Comparison of ENCODE assay signal across 12 cellular contexts in genomic region chr7:32059289-32060045, GRCh38. TPM values are rescaled to one million over a fixed set of nuclear protein-coding genes. Genes with fewer than 3 reads are reported as not detected.
DNase-seq lines count a peak whose midpoint lies in the region; ATAC-seq and TF ChIP-seq lines count a peak whose summit lies in the region.
"Had no signal": no experiment of that assay in that cellular context is flagged by ENCODE, and none has a peak within 500 bp of the region (broad histone marks: within the 10 kb centered on the region; RNA-seq: fewer than 3 reads in every experiment).

No MANE protein-coding gene starts in this region.

- peak; percentile 39 for DNase-seq in NCI-H1092 treated with DMSO at 0.1 percent for 48 hours (lab: John Stamatoyannopoulos, UW)
- DNase-seq in NCI-H1092 (lab: John Stamatoyannopoulos, UW), result no peak
- peak; percentile 12 for DNase-seq in glomerular visceral epithelial cell (ENCODE audit: extremely low spot score)
- no peak for DNase-seq in thoracic aorta (ENCODE audit: low spot score)
- DNase-seq in natural killer cell, result no peak
- DNase-seq in stimulated activated CD4-positive, alpha-beta T cell treated with anti-CD3 and anti-CD28 coated beads, Interleukin-4, amount 100 ng/mL, for 1 hour, result no peak
- no peak for DNase-seq in activated naive CD4-positive, alpha-beta T cell treated with Interleukin-2 at 50 U/mL for 16 hours
- DNase-seq: activated CD4-positive, CD25-positive, alpha-beta regulatory T cell treated with anti-CD3 and anti-CD28 coated beads, Interleukin-2, amount 50 U/mL, for 72 hours; activated effector memory CD4-positive, alpha-beta T cell treated with anti-CD3 and anti-CD28 coated beads, Interleukin-2, amount 50 U/mL, for 16 hours; NCI-H2029 treated with DMSO at 0.1 percent for 48 hours had no signal

- peak overlapping the region; percentile 32 for H3K4me3 ChIP-seq in thoracic aorta

- H3K36me3 ChIP-seq in thoracic aorta, result no peaks in the 10 kb centered on the region

- H3K9me3 Mint-ChIP-seq in natural killer cell, result peaks cover 0 to 3% of the 10 kb centered on the region in 2 donors

- H3K4me1 ChIP-seq in thoracic aorta (ENCODE audit: control insufficient read depth in 1 of 2, low read depth in 2 of 2), result peaks cover 0 to 5% of the 10 kb centered on the region in 2 donors

- no peaks in the 10 kb centered on the region for H3K36me3 Mint-ChIP-seq in natural killer cell

- no peak for TF ChIP-seq CTCF in thoracic aorta (IDR thresholded peaks at IDR 0.05)
- TF ChIP-seq CTCF in natural killer cell (IDR thresholded peaks at IDR 0.05), result no peak

- 0 out of 3 replicates have a peak, but pooled peaks have one; percentile 9 for ATAC-seq in SK-N-SH treated with all-trans-retinoic acid at 6 μM for 48 hours
- ATAC-seq in thoracic aorta (ENCODE audit: insufficient number of reproducible peaks, low FRiP score, low read depth), result no peak
- ATAC-seq in natural killer cell, result no peak

- no peak overlapping the region for H3K27ac Mint-ChIP-seq in natural killer cell

- no peaks in the 10 kb centered on the region for H3K4me1 Mint-ChIP-seq in natural killer cell

- intact Hi-C loops in natural killer cell (cut with micrococcal nuclease), result loop anchor here (10.0 kb wide), 1 partner anchor 315 kb away; no protein-coding TSS in a partner anchor

- no peak overlapping the region for H3K4me3 Mint-ChIP-seq in natural killer cell

- no peak overlapping the region for H3K27ac ChIP-seq in thoracic aorta
- H3K27ac ChIP-seq: RWPE1 had no signal

- H3K27me3 Mint-ChIP-seq in natural killer cell (ENCODE audit: low read depth in 2 of 2), result no peaks in the 10 kb centered on the region

- H3K9me3 ChIP-seq in thoracic aorta, result no peaks in the 10 kb centered on the region

- H3K27me3 ChIP-seq in thoracic aorta (replicated peaks; ENCODE audit: insufficient read depth), result no peaks in the 10 kb centered on the region

TF ChIP-seq in SK-N-SH treated with all-trans-retinoic acid at 6 μM for 48 hours, 23 proteins besides CTCF, POLR2A, EP300 and RAD21:
- no peak for TF ChIP-seq ZNF565 (CRISPR knock-in tag; conservative IDR thresholded peaks at IDR 0.05; ENCODE audit: low read depth)
- TF ChIP-seq ZFP30 (CRISPR knock-in tag; IDR thresholded peaks at IDR 0.05), result no peak
- no peak for TF ChIP-seq ISL1 (CRISPR knock-in tag; IDR thresholded peaks at IDR 0.05)

RNA-seq across cellular contexts. Expression of gene PDE1C, which starts 10.7 kb away (rescaled TPM):
- total RNA-seq in thoracic aorta (10 to 100 TPM in 1 of 2 donors, 1 to 10 TPM in 1; 4.6 to 12.1 TPM), natural killer cell (not detected)

Comparison
In these comparisons a context has a peak if more than half of its experiments do, and no peak if none do; other contexts are left out.
1. DNase-seq: peak in NCI-H1092 treated with DMSO at 0.1 percent for 48 hours (single experiment) and glomerular visceral epithelial cell (single experiment); none in NCI-H1092 (single experiment), thoracic aorta (single experiment), natural killer cell (single experiment), stimulated activated CD4-positive, alpha-beta T cell treated with anti-CD3 and anti-CD28 coated beads, Interleukin-4, amount 100 ng/mL, for 1 hour (single experiment) and activated naive CD4-positive, alpha-beta T cell treated with Interleukin-2 at 50 U/mL for 16 hours (single experiment).
2. RNA of gene PDE1C, which starts 10.7 kb away (total RNA-seq): 4.6 to 12.1 TPM in thoracic aorta; not detected in natural killer cell; every median in the first group is over 4 times any median in the second.